14 cellular contexts compared by ENCODE assay signal in the genomic region with DNA sequence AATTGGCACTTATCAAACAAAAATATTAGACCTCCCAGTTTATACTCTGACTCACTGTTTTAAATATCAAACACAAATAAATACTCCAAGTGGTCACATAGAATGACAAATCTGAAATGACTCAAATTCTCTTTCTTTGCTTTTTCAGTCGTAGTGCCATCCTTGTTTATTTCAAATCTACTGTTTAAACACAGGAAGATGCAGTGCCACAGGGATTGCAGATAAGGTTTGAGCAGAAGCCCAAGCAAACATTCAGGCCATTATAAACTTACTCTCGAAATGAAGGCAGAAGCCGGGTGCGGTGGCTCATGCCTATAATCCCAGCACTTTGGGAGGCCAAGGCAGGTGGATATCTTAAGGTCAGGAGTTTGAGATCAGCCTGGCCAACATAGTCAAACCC.
DNase-seq lines count a peak whose midpoint lies in the region; ATAC-seq lines count a peak whose summit lies in the region.
"Had no signal": no experiment of that assay in that cellular context is flagged by ENCODE, and none has a peak within 500 bp of the region (broad histone marks: within the 10 kb centered on the region; RNA-seq: fewer than 3 reads in every experiment).

No MANE protein-coding gene starts in this region.

- H3K9me3 ChIP-seq in SJSA1 (replicated peaks) (no peaks in the 10 kb centered on the region), Karpas-422 (ENCODE audit: low read length) (no peaks in the 10 kb centered on the region)
- H3K9me3 ChIP-seq: BLaER1 treated with 17β-estradiol and CSF1 and Interleukin-3, amounts not matched to agents 10 nM and 100 nM had no signal

- ATAC-seq in left lobe of liver (peak; percentile 88), HG03439 (IDR thresholded peaks at IDR 0.05; ENCODE audit: unreplicated experiment) (no peak)
- ATAC-seq: HCT116 had no signal

- H3K4me1 ChIP-seq in SJSA1 (replicated peaks) (peaks cover 30% of the 10 kb centered on the region), Karpas-422 (ENCODE audit: low read length) (no peaks in the 10 kb centered on the region)

- H4K20me1 ChIP-seq in Karpas-422 (ENCODE audit: insufficient read depth, low read depth, low read length): no peaks in the 10 kb centered on the region
- H4K20me1 ChIP-seq: BLaER1 treated with 17β-estradiol and CSF1 and Interleukin-3, amounts not matched to agents 10 nM and 100 nM had no signal

- DNase-seq in NCI-H82 (lab: John Stamatoyannopoulos, UW): peak; percentile 19
- DNase-seq in NCI-H82 treated with DMSO at 0.1 percent for 48 hours (lab: John Stamatoyannopoulos, UW; ENCODE audit: unreplicated experiment): no peak
- DNase-seq in EH (ENCODE audit: low read depth): peak; percentile 25
- DNase-seq in SJSA1 (ENCODE audit: low read depth in 1 of 2, low spot score in 2 of 2): peak; percentile 69 to 83
- DNase-seq in left lobe of liver (ENCODE audit: low spot score): no peak
- no peak for DNase-seq in Karpas-422
- DNase-seq in SIG-M5 (lab: John Stamatoyannopoulos, UW): no peak
- DNase-seq: ACHN; CD4-positive, alpha-beta T cell; DMS153; IMR-90 had no signal

- H3K27ac ChIP-seq in SJSA1 (0 out of 2 replicates have a peak overlapping the region, but pooled peaks have one; percentile 13), Karpas-422 (ENCODE audit: low read length) (no peak overlapping the region)
- H3K27ac ChIP-seq: BLaER1 treated with 17β-estradiol and CSF1 and Interleukin-3, amounts not matched to agents 10 nM and 100 nM had no signal

- no peaks in the 10 kb centered on the region for H3K9me2 ChIP-seq in Karpas-422 (replicated peaks; ENCODE audit: insufficient read depth, low read length)

- no peak overlapping the region for H3K4me2 ChIP-seq in Karpas-422 (ENCODE audit: low read depth, low read length, poor library complexity, severe bottlenecking)

- H3K36me3 ChIP-seq in SJSA1 (no peaks in the 10 kb centered on the region), Karpas-422 (ENCODE audit: insufficient read depth, low read length) (no peaks in the 10 kb centered on the region)
- H3K36me3 ChIP-seq: BLaER1 treated with 17β-estradiol and CSF1 and Interleukin-3, amounts not matched to agents 10 nM and 100 nM had no signal

- H3K79me2 ChIP-seq in Karpas-422 (ENCODE audit: low read length): no peaks in the 10 kb centered on the region

- H3K27me3 ChIP-seq in SJSA1 (replicated peaks): no peaks in the 10 kb centered on the region
- no peaks in the 10 kb centered on the region for H3K27me3 ChIP-seq in Karpas-422 (ENCODE audit: low read length)
- H3K27me3 ChIP-seq: BLaER1 treated with 17β-estradiol and CSF1 and Interleukin-3, amounts not matched to agents 10 nM and 100 nM had no signal

- no peak overlapping the region for H3K9ac ChIP-seq in Karpas-422 (ENCODE audit: low read length)
- H3K9ac ChIP-seq: BLaER1 treated with 17β-estradiol and CSF1 and Interleukin-3, amounts not matched to agents 10 nM and 100 nM had no signal

- no peak overlapping the region for H2AFZ ChIP-seq in Karpas-422 (ENCODE audit: low read length)

- H3K4me3 ChIP-seq in SJSA1: no peak overlapping the region
- no peak overlapping the region for H3K4me3 ChIP-seq in Karpas-422 (ENCODE audit: low read length)
- H3K4me3 ChIP-seq: BLaER1 treated with 17β-estradiol and CSF1 and Interleukin-3, amounts not matched to agents 10 nM and 100 nM had no signal

Comparison
In these comparisons a context has a peak if more than half of its experiments do, and no peak if none do; other contexts are left out.
1. DNase-seq: peak in NCI-H82 (single experiment), EH (single experiment) and SJSA1 (2 of 2); none in NCI-H82 treated with DMSO at 0.1 percent for 48 hours (single experiment), left lobe of liver (single experiment), Karpas-422 (single experiment) and SIG-M5 (single experiment).